Comparison of ENCODE assay signal across 8 cellular contexts in the genomic region with DNA sequence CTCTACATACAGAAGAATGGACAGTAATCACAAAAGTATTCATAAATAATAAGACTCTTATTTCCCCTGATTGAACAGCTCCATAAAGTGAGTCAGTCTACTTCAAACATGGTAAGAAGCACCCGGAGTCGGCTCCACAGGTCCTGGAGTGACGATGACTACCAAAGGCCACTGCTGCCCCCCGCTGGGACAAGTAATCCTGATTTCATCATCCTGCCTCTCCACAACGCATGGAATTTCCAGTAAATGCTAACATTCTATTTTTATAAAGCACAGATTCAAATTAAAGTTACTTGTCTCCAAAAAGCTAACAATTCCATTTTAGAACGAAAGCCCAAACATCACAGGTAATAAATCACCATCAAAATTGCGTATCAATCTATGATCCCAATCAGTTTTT. TPM values are rescaled to one million over a fixed set of nuclear protein-coding genes. Genes with fewer than 3 reads are reported as not detected.
A peak's percentile ranks its signal among the peaks of the same experiment; 100 is the strongest.
DNase-seq lines count a peak whose midpoint lies in the region; ATAC-seq and TF ChIP-seq lines count a peak whose summit lies in the region.

No MANE protein-coding gene starts in this region.

- ATAC-seq in HG02970 (IDR thresholded peaks at IDR 0.05; ENCODE audit: low FRiP score, unreplicated experiment), result no peak
- ATAC-seq in T-helper 17 cell, result no peak

- peak; percentile 43 for DNase-seq in Calu3
- DNase-seq in LNCaP clone FGC (ENCODE audit: low read depth), result no peak
- peak; percentile 90 for DNase-seq in astrocyte of the hippocampus (ENCODE audit: low read depth, low spot score)
- DNase-seq in midbrain (lab: John Stamatoyannopoulos, UW), result peak; percentile 28
- DNase-seq in T-helper 17 cell, result no peak
- DNase-seq in SIG-M5 (lab: John Stamatoyannopoulos, UW), result no peak
- no peak for DNase-seq in HPDE6-E6E7 (ENCODE audit: extremely low spot score)

- no peaks in the 10 kb centered on the region for H3K36me3 Mint-ChIP-seq in Calu3 (ENCODE audit: insufficient read depth, unreplicated experiment)
- H3K36me3 Mint-ChIP-seq in T-helper 17 cell (ENCODE audit: low read depth), result peaks cover 10% of the 10 kb centered on the region

- no peak for TF ChIP-seq CTCF in Calu3 (IDR thresholded peaks at IDR 0.05; ENCODE audit: unreplicated experiment)
- peak; percentile 61 for TF ChIP-seq CTCF in LNCaP clone FGC (IDR thresholded peaks at IDR 0.05; ENCODE audit: control insufficient read depth, extremely low read depth, insufficient read depth)

- no peaks in the 10 kb centered on the region for H3K27me3 Mint-ChIP-seq in Calu3 (ENCODE audit: unreplicated experiment)
- no peaks in the 10 kb centered on the region for H3K27me3 Mint-ChIP-seq in T-helper 17 cell

- H3K4me1 Mint-ChIP-seq in Calu3 (ENCODE audit: low read depth, unreplicated experiment), result no peaks in the 10 kb centered on the region
- peaks cover 2% of the 10 kb centered on the region for H3K4me1 Mint-ChIP-seq in T-helper 17 cell

- no peaks in the 10 kb centered on the region for H3K9me3 Mint-ChIP-seq in Calu3 (ENCODE audit: low read depth, unreplicated experiment)

- H3K27ac Mint-ChIP-seq in Calu3 (ENCODE audit: unreplicated experiment), result no peak overlapping the region
- H3K27ac Mint-ChIP-seq in T-helper 17 cell, result no peak overlapping the region

- CTCF ChIA-PET in Calu3 (lab: Charles Lee), result no interaction called here

- no TSS peak for BruUV-seq in Calu3 (replicated peaks; lab: Mats Ljungman, UMichigan)

- no peaks in the 10 kb centered on the region for H3K9me3 ChIP-seq in T-helper 17 cell (ENCODE audit: control insufficient read depth, low read length, poor library complexity, severe bottlenecking)

- no peak overlapping the region for H3K4me3 ChIP-seq in LNCaP clone FGC (ENCODE audit: low read depth, low read length)

- intact Hi-C loops in Calu3 (cut with micrococcal nuclease; ENCODE audit: unreplicated experiment), result loop anchor here (1.0 kb wide), 1 partner anchor 335 kb away; no protein-coding TSS in a partner anchor

- H3K4me3 Mint-ChIP-seq in Calu3 (ENCODE audit: low read depth, unreplicated experiment), result no peak overlapping the region
- H3K4me3 Mint-ChIP-seq in T-helper 17 cell, result no peak overlapping the region

RNA-seq across cellular contexts. Expression of gene ATPSCKMT, which starts 16.2 kb away (rescaled TPM):
- total RNA-seq in Calu3 (2022) (20.0 and 22.3 TPM in 2 replicates), T-helper 17 cell (1 to 10 TPM; 6.1 to 6.5 TPM)

RNA-seq across cellular contexts. Expression of gene CCT5, which starts 16.6 kb away (rescaled TPM):
- total RNA-seq in Calu3 (2022) (404 and 410 TPM in 2 replicates), T-helper 17 cell (10 to 100 TPM; 62.6 to 73.0 TPM)

Comparison
In these comparisons a context has a peak if more than half of its experiments do, and no peak if none do; other contexts are left out.
1. DNase-seq: peak in Calu3 (single experiment), astrocyte of the hippocampus (single experiment) and midbrain (single experiment); none in LNCaP clone FGC (single experiment), T-helper 17 cell (0 of 3), SIG-M5 (single experiment) and HPDE6-E6E7 (single experiment).